In genomic region chr2:160022162-160022561, GRCh38 we compare ENCODE assay signal across 2 cellular contexts.
TF ChIP-seq lines count a peak whose summit lies in the region.

No MANE protein-coding gene starts in this region.

TF ChIP-seq in HepG2, 621 proteins besides CTCF, POLR2A, EP300 and RAD21:
- TF ChIP-seq ZMAT3 (CRISPR knock-in tag; conservative IDR thresholded peaks at IDR 0.05), result no peak
- peak; percentile 39; the same call in 1 of the 2 replicates for TF ChIP-seq STAG1 (CRISPR knock-in tag; IDR thresholded peaks at IDR 0.05)
TF ChIP-seq in HepG2: peak in this region for 1.

TF ChIP-seq in endothelial cell of umbilical vein, 7 proteins besides CTCF, POLR2A, EP300 and RAD21:
- no peak for TF ChIP-seq POLR2AphosphoS5 (IDR thresholded peaks at IDR 0.05; ENCODE audit: insufficient read depth, low read depth, low read length)
- TF ChIP-seq EZH2 (IDR thresholded peaks at IDR 0.05; ENCODE audit: borderline replicate concordance, low read depth, low read length, severe bottlenecking), result no peak
- TF ChIP-seq GATA2 (IDR thresholded peaks at IDR 0.05; ENCODE audit: insufficient read depth, insufficient read length, low read depth, low read length), result no peak
- no peak for TF ChIP-seq FOS (IDR thresholded peaks at IDR 0.05; ENCODE audit: borderline replicate concordance, insufficient read depth, low read length)
- no peak for TF ChIP-seq MYC (IDR thresholded peaks at IDR 0.05; ENCODE audit: low read depth, low read length)
- TF ChIP-seq MAX (IDR thresholded peaks at IDR 0.05; ENCODE audit: insufficient read depth, insufficient read length), result no peak
- no peak for TF ChIP-seq JUN (IDR thresholded peaks at IDR 0.05; ENCODE audit: borderline replicate concordance, insufficient read depth, insufficient read length, low read depth)
